In the genomic region with DNA sequence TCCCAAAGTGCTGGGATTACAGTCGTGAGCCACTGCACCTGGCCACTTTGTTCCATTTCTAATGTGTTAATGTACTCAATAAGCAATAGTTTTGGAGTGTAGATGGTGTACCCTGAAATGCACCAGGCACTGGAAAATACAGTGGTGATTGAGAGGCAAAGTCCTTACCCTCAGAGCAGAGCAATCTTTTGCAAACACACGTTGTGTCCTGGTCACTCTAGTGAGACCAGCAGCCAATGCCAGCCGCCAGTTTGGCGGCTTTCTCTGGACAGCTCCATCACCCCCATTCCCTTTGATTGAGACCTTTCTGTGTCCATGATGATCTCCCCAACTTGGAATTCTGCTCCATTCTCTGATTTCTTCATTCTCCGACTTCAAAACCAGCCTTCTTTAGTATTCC, we compare ENCODE assay signal across 30 cellular contexts.
"Had no signal": no experiment of that assay in that cellular context is flagged by ENCODE, and none has a peak within 500 bp of the region (broad histone marks: within the 10 kb centered on the region; RNA-seq: fewer than 3 reads in every experiment).

No MANE protein-coding gene starts in this region.

- H3K27me3 ChIP-seq: neural progenitor cell, neutrophil, right lobe of liver, sigmoid colon, stomach, suprapubic skin, testis, tibial artery, transverse colon, upper lobe of right lung, uterus had no signal

- H3K4me1 ChIP-seq: parathyroid adenoma, psoas muscle, right lobe of liver, stomach, suprapubic skin, transverse colon, upper lobe of right lung, uterus had no signal

- DNase-seq: naive thymus-derived CD4-positive, alpha-beta T cell; natural killer cell; nucleus accumbens; posterior cingulate gyrus; psoas muscle; right cardiac atrium; right lobe of liver; sigmoid colon; small intestine; stimulated activated CD4-positive, alpha-beta T cell treated with anti-CD3 and anti-CD28 coated beads, Interleukin-15, amount 100 ng/mL, for 24 hours; stimulated activated CD4-positive, alpha-beta T cell treated with anti-CD3 and anti-CD28 coated beads, Interleukin-2, amount 100 ng/mL, for 24 hours; stimulated activated CD4-positive, alpha-beta T cell treated with anti-CD3 and anti-CD28 coated beads, Interleukin-2, amount 100 ng/mL, for 48 hours; stimulated activated CD4-positive, alpha-beta T cell treated with anti-CD3 and anti-CD28 coated beads, Interleukin-4, amount 100 ng/mL, for 24 hours; stimulated activated naive B cell treated with anti-CD40 and anti-IgM and Interleukin-4, amounts not matched to agents 10 μg/mL and 1 μg/mL and 100 μg/mL, for 72 hours; stimulated activated naive CD4-positive, alpha-beta T cell treated with Interleukin-2 at 50 U/mL for 16 hours; stomach; testis; tibial artery; transverse colon; upper lobe of right lung; uterus had no signal

- H3K4me3 ChIP-seq: neural progenitor cell, psoas muscle, right lobe of liver, sigmoid colon, stomach, suprapubic skin, testis, tibial artery, transverse colon, upper lobe of right lung, uterus had no signal

- H3K36me3 Mint-ChIP-seq: naive thymus-derived CD4-positive, alpha-beta T cell; natural killer cell; stimulated activated effector memory CD8-positive, alpha-beta T cell treated with anti-CD3 and anti-CD28 coated beads, Interleukin-12 subunit alpha, Interleukin-12 subunit beta, amount 100 ng/mL, for 72 hours; stimulated activated naive B cell treated with anti-CD40 and anti-IgM and Interleukin-4, amounts not matched to agents 10 μg/mL and 1 μg/mL and 100 μg/mL, for 72 hours; type B pancreatic cell had no signal

- H3K27ac Mint-ChIP-seq: naive thymus-derived CD4-positive, alpha-beta T cell; natural killer cell; nephron; neural progenitor cell; progenitor cell of endocrine pancreas; stimulated activated effector memory CD8-positive, alpha-beta T cell treated with anti-CD3 and anti-CD28 coated beads, Interleukin-12 subunit alpha, Interleukin-12 subunit beta, amount 100 ng/mL, for 72 hours; stimulated activated naive B cell treated with anti-CD40 and anti-IgM and Interleukin-4, amounts not matched to agents 10 μg/mL and 1 μg/mL and 100 μg/mL, for 72 hours; stimulated activated naive CD8-positive, alpha-beta T cell treated with anti-CD3 and anti-CD28 coated beads, Interleukin-15, Interleukin-2, amounts not matched to agents 100 ng/mL and 50 ng/mL, for 24 hours; type B pancreatic cell had no signal

- H3K27me3 Mint-ChIP-seq: naive thymus-derived CD4-positive, alpha-beta T cell; progenitor cell of endocrine pancreas; stimulated activated naive B cell treated with anti-CD40 and anti-IgM and Interleukin-4, amounts not matched to agents 10 μg/mL and 1 μg/mL and 100 μg/mL, for 72 hours; stimulated activated naive CD8-positive, alpha-beta T cell treated with anti-CD3 and anti-CD28 coated beads, Interleukin-15, Interleukin-2, amounts not matched to agents 100 ng/mL and 50 ng/mL, for 24 hours; type B pancreatic cell had no signal

- H3K9ac ChIP-seq: neural progenitor cell, parathyroid adenoma had no signal

- H3K79me2 ChIP-seq: parathyroid adenoma had no signal

- H2AFZ ChIP-seq: neural progenitor cell, parathyroid adenoma had no signal

- ATAC-seq: naive thymus-derived CD4-positive, alpha-beta T cell; natural killer cell; psoas muscle; right cardiac atrium; right lobe of liver; stimulated activated effector memory CD8-positive, alpha-beta T cell treated with anti-CD3 and anti-CD28 coated beads, Interleukin-12 subunit alpha, Interleukin-12 subunit beta, amount 100 ng/mL, for 72 hours; stimulated activated naive B cell treated with anti-CD40 and anti-IgM and Interleukin-4, amounts not matched to agents 10 μg/mL and 1 μg/mL and 100 μg/mL, for 72 hours; upper lobe of right lung had no signal

- H3K36me3 ChIP-seq: neural progenitor cell, neutrophil, right lobe of liver, sigmoid colon, stomach, suprapubic skin, tibial artery, transverse colon, upper lobe of right lung, uterus had no signal

- H3K4me3 Mint-ChIP-seq: naive thymus-derived CD4-positive, alpha-beta T cell; natural killer cell; nephron; neural progenitor cell; stimulated activated effector memory CD8-positive, alpha-beta T cell treated with anti-CD3 and anti-CD28 coated beads, Interleukin-12 subunit alpha, Interleukin-12 subunit beta, amount 100 ng/mL, for 72 hours; stimulated activated naive B cell treated with anti-CD40 and anti-IgM and Interleukin-4, amounts not matched to agents 10 μg/mL and 1 μg/mL and 100 μg/mL, for 72 hours; stimulated activated naive CD8-positive, alpha-beta T cell treated with anti-CD3 and anti-CD28 coated beads, Interleukin-15, Interleukin-2, amounts not matched to agents 100 ng/mL and 50 ng/mL, for 24 hours; type B pancreatic cell had no signal

- H3K4me2 ChIP-seq: neural progenitor cell had no signal

- H3K4me1 Mint-ChIP-seq: naive thymus-derived CD4-positive, alpha-beta T cell; natural killer cell; neural progenitor cell; stimulated activated effector memory CD8-positive, alpha-beta T cell treated with anti-CD3 and anti-CD28 coated beads, Interleukin-12 subunit alpha, Interleukin-12 subunit beta, amount 100 ng/mL, for 72 hours; stimulated activated naive B cell treated with anti-CD40 and anti-IgM and Interleukin-4, amounts not matched to agents 10 μg/mL and 1 μg/mL and 100 μg/mL, for 72 hours had no signal

- H3K27ac ChIP-seq: neural progenitor cell, neutrophil, parathyroid adenoma, psoas muscle, right lobe of liver, sigmoid colon, stomach, suprapubic skin, testis, tibial artery, transverse colon, upper lobe of right lung, uterus had no signal

- H3K9me3 ChIP-seq: right lobe of liver, suprapubic skin, testis, tibial artery, upper lobe of right lung, uterus had no signal
